Comparison of ENCODE assay signal across 1 cellular context in the genomic region with DNA sequence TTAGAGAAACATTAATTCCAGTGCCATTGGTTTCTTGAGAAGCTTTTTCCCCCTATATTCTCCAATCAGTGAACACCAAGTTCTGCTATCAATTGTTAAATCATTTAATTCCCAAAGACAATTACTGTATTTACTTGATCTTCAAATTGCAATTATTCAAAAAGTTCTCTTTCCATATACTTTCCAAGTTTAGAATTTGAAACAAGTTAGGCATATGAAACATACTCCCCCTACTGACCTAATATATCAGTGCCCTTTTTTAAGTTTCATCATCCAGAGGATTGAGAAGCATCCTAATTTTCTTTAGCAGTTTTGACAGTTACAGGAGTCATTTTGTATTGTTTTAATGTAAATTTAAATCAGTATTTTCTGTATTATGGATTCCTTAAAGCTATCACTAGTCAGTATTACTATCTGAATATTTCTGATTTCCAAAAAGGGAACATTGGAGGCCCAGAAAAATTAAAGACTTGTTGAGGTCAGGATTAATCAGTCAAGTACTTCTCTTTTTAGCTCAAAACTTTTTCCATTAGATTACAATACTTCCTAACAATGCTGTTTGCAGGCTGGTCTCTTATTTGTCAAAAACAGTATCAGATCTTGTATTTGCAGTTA.
TF ChIP-seq lines count a peak whose summit lies in the region.

No MANE protein-coding gene starts in this region.

TF ChIP-seq in GM12878, 131 proteins besides CTCF, POLR2A, EP300 and RAD21:
- TF ChIP-seq BHLHE40 (IDR thresholded peaks at IDR 0.05; ENCODE audit: borderline replicate concordance in 1 of 2, low read depth in 2 of 2, low read length in 1 of 2) (no peak), SMC3 (IDR thresholded peaks at IDR 0.05; ENCODE audit: borderline replicate concordance, low read length) (peak; percentile 42; the same call in 1 of the 2 replicates)
